Comparison of ENCODE assay signal across 1 cellular context in the genomic region with DNA sequence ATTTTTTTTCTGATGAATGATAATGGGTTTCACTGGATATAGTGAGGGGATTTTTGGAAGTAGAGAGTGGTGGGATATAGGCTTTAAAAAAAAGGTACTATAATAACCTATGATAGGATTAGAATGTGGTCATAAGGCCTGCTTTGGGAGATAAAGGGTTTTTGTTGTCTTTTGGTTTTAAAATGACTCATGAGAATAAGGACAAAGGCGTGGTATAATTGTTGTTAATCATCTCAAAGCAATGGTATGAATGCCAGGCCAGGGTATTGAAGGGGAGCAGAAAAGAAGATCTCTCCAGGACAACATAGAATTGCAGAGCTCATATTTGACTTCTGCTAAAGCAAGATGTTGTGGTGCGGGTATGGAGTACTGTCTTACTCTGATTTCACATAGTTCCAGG.
TF ChIP-seq lines count a peak whose summit lies in the region.

No MANE protein-coding gene starts in this region.

TF ChIP-seq in K562, 482 proteins besides CTCF, POLR2A, EP300 and RAD21 (continued from another document):
- peak; percentile 28; the same call in 1 of the 2 replicates for TF ChIP-seq TAL1 (IDR thresholded peaks at IDR 0.05)
- no peak for TF ChIP-seq NFE2L1 (tag; IDR thresholded peaks at IDR 0.05; ENCODE audit: borderline replicate concordance, low read depth)
- no peak for TF ChIP-seq NEUROD1 (IDR thresholded peaks at IDR 0.05; ENCODE audit: borderline replicate concordance, low read depth, low read length, partially characterized antibody)
- no peak for TF ChIP-seq HNRNPLL (IDR thresholded peaks at IDR 0.05; ENCODE audit: low read depth, low read length, poor library complexity, severe bottlenecking)
- TF ChIP-seq, protein P1, sequence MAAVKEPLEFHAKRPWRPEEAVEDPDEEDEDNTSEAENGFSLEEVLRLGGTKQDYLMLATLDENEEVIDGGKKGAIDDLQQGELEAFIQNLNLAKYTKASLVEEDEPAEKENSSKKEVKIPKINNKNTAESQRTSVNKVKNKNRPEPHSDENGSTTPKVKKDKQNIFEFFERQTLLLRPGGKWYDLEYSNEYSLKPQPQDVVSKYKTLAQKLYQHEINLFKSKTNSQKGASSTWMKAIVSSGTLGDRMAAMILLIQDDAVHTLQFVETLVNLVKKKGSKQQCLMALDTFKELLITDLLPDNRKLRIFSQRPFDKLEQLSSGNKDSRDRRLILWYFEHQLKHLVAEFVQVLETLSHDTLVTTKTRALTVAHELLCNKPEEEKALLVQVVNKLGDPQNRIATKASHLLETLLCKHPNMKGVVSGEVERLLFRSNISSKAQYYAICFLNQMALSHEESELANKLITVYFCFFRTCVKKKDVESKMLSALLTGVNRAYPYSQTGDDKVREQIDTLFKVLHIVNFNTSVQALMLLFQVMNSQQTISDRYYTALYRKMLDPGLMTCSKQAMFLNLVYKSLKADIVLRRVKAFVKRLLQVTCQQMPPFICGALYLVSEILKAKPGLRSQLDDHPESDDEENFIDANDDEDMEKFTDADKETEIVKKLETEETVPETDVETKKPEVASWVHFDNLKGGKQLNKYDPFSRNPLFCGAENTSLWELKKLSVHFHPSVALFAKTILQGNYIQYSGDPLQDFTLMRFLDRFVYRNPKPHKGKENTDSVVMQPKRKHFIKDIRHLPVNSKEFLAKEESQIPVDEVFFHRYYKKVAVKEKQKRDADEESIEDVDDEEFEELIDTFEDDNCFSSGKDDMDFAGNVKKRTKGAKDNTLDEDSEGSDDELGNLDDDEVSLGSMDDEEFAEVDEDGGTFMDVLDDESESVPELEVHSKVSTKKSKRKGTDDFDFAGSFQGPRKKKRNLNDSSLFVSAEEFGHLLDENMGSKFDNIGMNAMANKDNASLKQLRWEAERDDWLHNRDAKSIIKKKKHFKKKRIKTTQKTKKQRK (IDR thresholded peaks at IDR 0.05; ENCODE audit: borderline replicate concordance, low read depth, low read length) = no peak
- TF ChIP-seq DIDO1 (tag; IDR thresholded peaks at IDR 0.05; ENCODE audit: low read depth) = no peak
- TF ChIP-seq RBFOX2 (IDR thresholded peaks at IDR 0.05; ENCODE audit: low read depth, low read length) = no peak
- peak; percentile 45; the same call in 1 of the 2 replicates for TF ChIP-seq MAFG (tag; conservative IDR thresholded peaks at IDR 0.05)
- TF ChIP-seq RHOXF2B (CRISPR knock-in tag; conservative IDR thresholded peaks at IDR 0.05) = no peak
- TF ChIP-seq, protein P2, sequence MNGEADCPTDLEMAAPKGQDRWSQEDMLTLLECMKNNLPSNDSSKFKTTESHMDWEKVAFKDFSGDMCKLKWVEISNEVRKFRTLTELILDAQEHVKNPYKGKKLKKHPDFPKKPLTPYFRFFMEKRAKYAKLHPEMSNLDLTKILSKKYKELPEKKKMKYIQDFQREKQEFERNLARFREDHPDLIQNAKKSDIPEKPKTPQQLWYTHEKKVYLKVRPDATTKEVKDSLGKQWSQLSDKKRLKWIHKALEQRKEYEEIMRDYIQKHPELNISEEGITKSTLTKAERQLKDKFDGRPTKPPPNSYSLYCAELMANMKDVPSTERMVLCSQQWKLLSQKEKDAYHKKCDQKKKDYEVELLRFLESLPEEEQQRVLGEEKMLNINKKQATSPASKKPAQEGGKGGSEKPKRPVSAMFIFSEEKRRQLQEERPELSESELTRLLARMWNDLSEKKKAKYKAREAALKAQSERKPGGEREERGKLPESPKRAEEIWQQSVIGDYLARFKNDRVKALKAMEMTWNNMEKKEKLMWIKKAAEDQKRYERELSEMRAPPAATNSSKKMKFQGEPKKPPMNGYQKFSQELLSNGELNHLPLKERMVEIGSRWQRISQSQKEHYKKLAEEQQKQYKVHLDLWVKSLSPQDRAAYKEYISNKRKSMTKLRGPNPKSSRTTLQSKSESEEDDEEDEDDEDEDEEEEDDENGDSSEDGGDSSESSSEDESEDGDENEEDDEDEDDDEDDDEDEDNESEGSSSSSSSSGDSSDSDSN (IDR thresholded peaks at IDR 0.05; ENCODE audit: borderline replicate concordance in 1 of 2, low read depth in 2 of 2, low read length in 2 of 2) = no peak
TF ChIP-seq in K562: peak in this region for 6.
